In the genomic region with DNA sequence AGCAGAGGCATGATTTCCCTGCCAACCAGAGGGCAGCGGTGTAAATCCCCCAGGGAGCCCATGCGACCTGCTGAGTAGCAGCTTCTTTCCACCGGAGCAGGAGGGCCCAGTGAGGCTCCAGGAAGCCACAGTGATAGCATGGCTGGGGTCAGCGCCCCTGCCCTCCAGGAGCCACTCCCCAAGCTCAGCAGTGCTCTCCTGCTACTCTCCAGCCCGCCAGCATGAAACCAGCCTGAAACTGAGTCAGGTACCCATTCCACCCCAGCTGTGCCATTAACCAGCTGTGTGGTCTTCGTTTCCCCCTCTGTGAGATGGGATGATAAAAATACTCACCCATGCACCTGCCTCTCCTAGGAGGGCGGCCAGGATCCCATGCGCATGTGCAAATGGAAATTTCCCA, we compare ENCODE assay signal across 1 cellular context.
TF ChIP-seq lines count a peak whose summit lies in the region.

No MANE protein-coding gene starts in this region.

TF ChIP-seq in GM23338, 12 proteins besides CTCF, POLR2A, EP300 and RAD21 (continued from another document):
- TF ChIP-seq, protein P1, sequence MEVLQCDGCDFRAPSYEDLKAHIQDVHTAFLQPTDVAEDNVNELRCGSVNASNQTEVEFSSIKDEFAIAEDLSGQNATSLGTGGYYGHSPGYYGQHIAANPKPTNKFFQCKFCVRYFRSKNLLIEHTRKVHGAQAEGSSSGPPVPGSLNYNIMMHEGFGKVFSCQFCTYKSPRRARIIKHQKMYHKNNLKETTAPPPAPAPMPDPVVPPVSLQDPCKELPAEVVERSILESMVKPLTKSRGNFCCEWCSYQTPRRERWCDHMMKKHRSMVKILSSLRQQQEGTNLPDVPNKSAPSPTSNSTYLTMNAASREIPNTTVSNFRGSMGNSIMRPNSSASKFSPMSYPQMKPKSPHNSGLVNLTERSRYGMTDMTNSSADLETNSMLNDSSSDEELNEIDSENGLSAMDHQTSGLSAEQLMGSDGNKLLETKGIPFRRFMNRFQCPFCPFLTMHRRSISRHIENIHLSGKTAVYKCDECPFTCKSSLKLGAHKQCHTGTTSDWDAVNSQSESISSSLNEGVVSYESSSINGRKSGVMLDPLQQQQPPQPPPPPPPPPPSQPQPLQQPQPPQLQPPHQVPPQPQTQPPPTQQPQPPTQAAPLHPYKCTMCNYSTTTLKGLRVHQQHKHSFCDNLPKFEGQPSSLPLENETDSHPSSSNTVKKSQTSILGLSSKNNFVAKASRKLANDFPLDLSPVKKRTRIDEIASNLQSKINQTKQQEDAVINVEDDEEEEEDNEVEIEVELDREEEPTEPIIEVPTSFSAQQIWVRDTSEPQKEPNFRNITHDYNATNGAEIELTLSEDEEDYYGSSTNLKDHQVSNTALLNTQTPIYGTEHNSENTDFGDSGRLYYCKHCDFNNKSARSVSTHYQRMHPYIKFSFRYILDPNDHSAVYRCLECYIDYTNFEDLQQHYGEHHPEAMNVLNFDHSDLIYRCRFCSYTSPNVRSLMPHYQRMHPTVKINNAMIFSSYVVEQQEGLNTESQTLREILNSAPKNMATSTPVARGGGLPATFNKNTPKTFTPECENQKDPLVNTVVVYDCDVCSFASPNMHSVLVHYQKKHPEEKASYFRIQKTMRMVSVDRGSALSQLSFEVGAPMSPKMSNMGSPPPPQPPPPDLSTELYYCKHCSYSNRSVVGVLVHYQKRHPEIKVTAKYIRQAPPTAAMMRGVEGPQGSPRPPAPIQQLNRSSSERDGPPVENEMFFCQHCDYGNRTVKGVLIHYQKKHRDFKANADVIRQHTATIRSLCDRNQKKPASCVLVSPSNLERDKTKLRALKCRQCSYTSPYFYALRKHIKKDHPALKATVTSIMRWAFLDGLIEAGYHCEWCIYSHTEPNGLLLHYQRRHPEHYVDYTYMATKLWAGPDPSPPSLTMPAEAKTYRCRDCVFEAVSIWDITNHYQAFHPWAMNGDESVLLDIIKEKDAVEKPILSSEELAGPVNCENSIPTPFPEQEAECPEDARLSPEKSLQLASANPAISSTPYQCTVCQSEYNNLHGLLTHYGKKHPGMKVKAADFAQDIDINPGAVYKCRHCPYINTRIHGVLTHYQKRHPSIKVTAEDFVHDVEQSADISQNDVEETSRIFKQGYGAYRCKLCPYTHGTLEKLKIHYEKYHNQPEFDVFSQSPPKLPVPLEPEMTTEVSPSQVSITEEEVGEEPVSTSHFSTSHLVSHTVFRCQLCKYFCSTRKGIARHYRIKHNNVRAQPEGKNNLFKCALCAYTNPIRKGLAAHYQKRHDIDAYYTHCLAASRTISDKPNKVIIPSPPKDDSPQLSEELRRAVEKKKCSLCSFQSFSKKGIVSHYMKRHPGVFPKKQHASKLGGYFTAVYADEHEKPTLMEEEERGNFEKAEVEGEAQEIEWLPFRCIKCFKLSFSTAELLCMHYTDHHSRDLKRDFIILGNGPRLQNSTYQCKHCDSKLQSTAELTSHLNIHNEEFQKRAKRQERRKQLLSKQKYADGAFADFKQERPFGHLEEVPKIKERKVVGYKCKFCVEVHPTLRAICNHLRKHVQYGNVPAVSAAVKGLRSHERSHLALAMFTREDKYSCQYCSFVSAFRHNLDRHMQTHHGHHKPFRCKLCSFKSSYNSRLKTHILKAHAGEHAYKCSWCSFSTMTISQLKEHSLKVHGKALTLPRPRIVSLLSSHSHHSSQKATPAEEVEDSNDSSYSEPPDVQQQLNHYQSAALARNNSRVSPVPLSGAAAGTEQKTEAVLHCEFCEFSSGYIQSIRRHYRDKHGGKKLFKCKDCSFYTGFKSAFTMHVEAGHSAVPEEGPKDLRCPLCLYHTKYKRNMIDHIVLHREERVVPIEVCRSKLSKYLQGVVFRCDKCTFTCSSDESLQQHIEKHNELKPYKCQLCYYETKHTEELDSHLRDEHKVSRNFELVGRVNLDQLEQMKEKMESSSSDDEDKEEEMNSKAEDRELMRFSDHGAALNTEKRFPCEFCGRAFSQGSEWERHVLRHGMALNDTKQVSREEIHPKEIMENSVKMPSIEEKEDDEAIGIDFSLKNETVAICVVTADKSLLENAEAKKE (CRISPR knock-in tag; IDR thresholded peaks at IDR 0.05), result no peak
- TF ChIP-seq ZNF331 (CRISPR knock-in tag; IDR thresholded peaks at IDR 0.05; ENCODE audit: low read depth), result no peak
- TF ChIP-seq, protein P2, sequence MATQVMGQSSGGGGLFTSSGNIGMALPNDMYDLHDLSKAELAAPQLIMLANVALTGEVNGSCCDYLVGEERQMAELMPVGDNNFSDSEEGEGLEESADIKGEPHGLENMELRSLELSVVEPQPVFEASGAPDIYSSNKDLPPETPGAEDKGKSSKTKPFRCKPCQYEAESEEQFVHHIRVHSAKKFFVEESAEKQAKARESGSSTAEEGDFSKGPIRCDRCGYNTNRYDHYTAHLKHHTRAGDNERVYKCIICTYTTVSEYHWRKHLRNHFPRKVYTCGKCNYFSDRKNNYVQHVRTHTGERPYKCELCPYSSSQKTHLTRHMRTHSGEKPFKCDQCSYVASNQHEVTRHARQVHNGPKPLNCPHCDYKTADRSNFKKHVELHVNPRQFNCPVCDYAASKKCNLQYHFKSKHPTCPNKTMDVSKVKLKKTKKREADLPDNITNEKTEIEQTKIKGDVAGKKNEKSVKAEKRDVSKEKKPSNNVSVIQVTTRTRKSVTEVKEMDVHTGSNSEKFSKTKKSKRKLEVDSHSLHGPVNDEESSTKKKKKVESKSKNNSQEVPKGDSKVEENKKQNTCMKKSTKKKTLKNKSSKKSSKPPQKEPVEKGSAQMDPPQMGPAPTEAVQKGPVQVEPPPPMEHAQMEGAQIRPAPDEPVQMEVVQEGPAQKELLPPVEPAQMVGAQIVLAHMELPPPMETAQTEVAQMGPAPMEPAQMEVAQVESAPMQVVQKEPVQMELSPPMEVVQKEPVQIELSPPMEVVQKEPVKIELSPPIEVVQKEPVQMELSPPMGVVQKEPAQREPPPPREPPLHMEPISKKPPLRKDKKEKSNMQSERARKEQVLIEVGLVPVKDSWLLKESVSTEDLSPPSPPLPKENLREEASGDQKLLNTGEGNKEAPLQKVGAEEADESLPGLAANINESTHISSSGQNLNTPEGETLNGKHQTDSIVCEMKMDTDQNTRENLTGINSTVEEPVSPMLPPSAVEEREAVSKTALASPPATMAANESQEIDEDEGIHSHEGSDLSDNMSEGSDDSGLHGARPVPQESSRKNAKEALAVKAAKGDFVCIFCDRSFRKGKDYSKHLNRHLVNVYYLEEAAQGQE (IDR thresholded peaks at IDR 0.05; ENCODE audit: unreplicated experiment), result no peak
- no peak for TF ChIP-seq CREB1 (CRISPR knock-in tag; IDR thresholded peaks at IDR 0.05; ENCODE audit: low read depth)
- TF ChIP-seq EZH2phosphoT487 (IDR thresholded peaks at IDR 0.05; ENCODE audit: unreplicated experiment), result no peak
- no peak for TF ChIP-seq POLR2AphosphoS5 (IDR thresholded peaks at IDR 0.05; ENCODE audit: low read depth)
- TF ChIP-seq ZNF114 (CRISPR knock-in tag; IDR thresholded peaks at IDR 0.05), result no peak
- no peak for TF ChIP-seq STAT1 (IDR thresholded peaks at IDR 0.05; ENCODE audit: unreplicated experiment)
- TF ChIP-seq, protein P3, sequence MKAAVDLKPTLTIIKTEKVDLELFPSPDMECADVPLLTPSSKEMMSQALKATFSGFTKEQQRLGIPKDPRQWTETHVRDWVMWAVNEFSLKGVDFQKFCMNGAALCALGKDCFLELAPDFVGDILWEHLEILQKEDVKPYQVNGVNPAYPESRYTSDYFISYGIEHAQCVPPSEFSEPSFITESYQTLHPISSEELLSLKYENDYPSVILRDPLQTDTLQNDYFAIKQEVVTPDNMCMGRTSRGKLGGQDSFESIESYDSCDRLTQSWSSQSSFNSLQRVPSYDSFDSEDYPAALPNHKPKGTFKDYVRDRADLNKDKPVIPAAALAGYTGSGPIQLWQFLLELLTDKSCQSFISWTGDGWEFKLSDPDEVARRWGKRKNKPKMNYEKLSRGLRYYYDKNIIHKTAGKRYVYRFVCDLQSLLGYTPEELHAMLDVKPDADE (IDR thresholded peaks at IDR 0.05), result no peak
